ENCODE assay signal across 40 cellular contexts in the genomic region with DNA sequence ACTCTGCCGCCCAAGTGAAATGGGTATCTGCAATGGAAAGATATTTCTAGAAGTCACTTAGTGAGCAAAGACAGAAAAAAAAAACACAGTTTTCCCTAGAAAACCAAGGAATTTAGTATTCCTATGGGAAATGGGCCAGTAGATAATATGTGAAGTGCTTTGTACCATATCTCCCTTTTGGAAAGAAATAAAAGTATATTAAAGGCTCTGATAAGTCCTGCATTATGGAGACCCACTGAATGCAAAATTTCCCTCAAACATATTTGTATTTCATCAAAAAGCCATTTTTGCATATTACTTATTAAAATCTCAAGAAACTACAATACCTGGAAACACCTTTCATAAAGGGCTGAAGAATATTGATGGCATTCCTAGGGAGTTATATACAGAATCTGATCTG. TPM values are rescaled to one million over a fixed set of nuclear protein-coding genes. Genes with fewer than 3 reads are reported as not detected.
"Had no signal": no experiment of that assay in that cellular context is flagged by ENCODE, and none has a peak within 500 bp of the region (broad histone marks: within the 10 kb centered on the region; RNA-seq: fewer than 3 reads in every experiment).

No MANE protein-coding gene starts in this region.

- H3K9me3 Mint-ChIP-seq: activated naive CD4-positive, alpha-beta T cell treated with anti-CD3 and anti-CD28 coated beads for 36 hours; activated naive CD4-positive, alpha-beta T cell treated with anti-CD3 and anti-CD28 coated beads, Interleukin-2, amount 10 ng/mL, durations not matched to agents 7 days and 5 days; activated naive CD4-positive, alpha-beta T cell treated with anti-CD3 and anti-CD28 coated beads, Interleukin-2, amount 50 U/mL, for 24 hours; activated naive CD8-positive, alpha-beta T cell treated with anti-CD3 and anti-CD28 coated beads for 36 hours; activated naive CD8-positive, alpha-beta T cell treated with anti-CD3 and anti-CD28 coated beads, Interleukin-2, amount 50 U/mL, for 24 hours; activated T-cell treated with anti-CD3 and anti-CD28 coated beads, Interleukin-2, amount 50 U/mL, for 24 hours; activated T-cell treated with anti-CD3 and anti-CD28 coated beads, Interleukin-2, amount 50 U/mL, for 4 hours; activated T-helper 2 cell treated with anti-CD3 and anti-CD28 coated beads, Interferon-gamma antibody, Interleukin-2, Interleukin-4, amounts not matched to agents 10 μg/mL and 5 μg/mL and 100 μg/mL, durations not matched to agents 14 hours and 24 hours and 36 hours; brain; central memory CD8-positive, alpha-beta T cell had no signal

- H3K27ac ChIP-seq: adrenal gland, ascending aorta, body of pancreas, brain microvascular endothelial cell, breast epithelium, cardiac muscle cell had no signal

- DNase-seq: activated effector memory CD4-positive, alpha-beta T cell treated with anti-CD3 and anti-CD28 coated beads, Interleukin-2, amount 50 U/mL, for 16 hours; activated effector memory CD4-positive, alpha-beta T cell treated with Interleukin-2 at 50 U/mL for 16 hours; activated gamma-delta T cell; activated gamma-delta T cell treated with Interleukin-2 at 50 U/mL for 16 hours; activated naive CD4-positive, alpha-beta T cell; activated naive CD4-positive, alpha-beta T cell treated with anti-CD3 and anti-CD28 coated beads for 36 hours; activated naive CD4-positive, alpha-beta T cell treated with anti-CD3 and anti-CD28 coated beads, Interleukin-2, amount 10 ng/mL, durations not matched to agents 7 days and 5 days; activated naive CD4-positive, alpha-beta T cell treated with anti-CD3 and anti-CD28 coated beads, Interleukin-2, amount 50 U/mL, for 16 hours; activated naive CD4-positive, alpha-beta T cell treated with Interleukin-2 at 50 U/mL for 16 hours; activated naive CD8-positive, alpha-beta T cell treated with anti-CD3 and anti-CD28 coated beads for 36 hours; activated naive CD8-positive, alpha-beta T cell treated with anti-CD3 and anti-CD28 coated beads, Interleukin-2, amount 10 ng/mL, durations not matched to agents 7 days and 5 days; activated naive CD8-positive, alpha-beta T cell treated with anti-CD3 and anti-CD28 coated beads, Interleukin-2, amount 50 U/mL, for 24 hours; activated T-cell treated with anti-CD3 and anti-CD28 coated beads, Interleukin-2, amount 50 U/mL, for 24 hours; activated T-cell treated with anti-CD3 and anti-CD28 coated beads, Interleukin-2, amount 50 U/mL, for 4 hours; activated T-cell treated with anti-CD3 and anti-CD28 coated beads, Interleukin-2, amount 50 U/mL, for 48 hours; activated T-cell treated with anti-CD3 and anti-CD28 coated beads, Interleukin-2, amount 50 U/mL, for 72 hours; adrenal gland; amniotic stem cell; amygdala; anterior cingulate cortex; aorta; body of pancreas; brain microvascular endothelial cell; caudate nucleus; central memory CD4-positive, alpha-beta T cell; cerebellar nuclear complex had no signal

- H3K9me3 ChIP-seq: adrenal gland, ascending aorta, body of pancreas, breast epithelium had no signal

- H3K4me3 ChIP-seq: adrenal gland, ascending aorta, body of pancreas, breast epithelium, cardiac muscle cell had no signal

- H3K4me1 ChIP-seq: adrenal gland, ascending aorta, body of pancreas, breast epithelium had no signal

- H3K27ac Mint-ChIP-seq: activated naive CD4-positive, alpha-beta T cell treated with anti-CD3 and anti-CD28 coated beads for 36 hours; activated naive CD4-positive, alpha-beta T cell treated with anti-CD3 and anti-CD28 coated beads, Interleukin-2, amount 10 ng/mL, durations not matched to agents 7 days and 5 days; activated naive CD4-positive, alpha-beta T cell treated with anti-CD3 and anti-CD28 coated beads, Interleukin-2, amount 50 U/mL, for 24 hours; activated naive CD4-positive, alpha-beta T cell treated with anti-CD3 and anti-CD28 coated beads, Interleukin-2, amount 50 U/mL, for 72 hours; activated naive CD8-positive, alpha-beta T cell; activated naive CD8-positive, alpha-beta T cell treated with anti-CD3 and anti-CD28 coated beads for 36 hours; activated naive CD8-positive, alpha-beta T cell treated with anti-CD3 and anti-CD28 coated beads, Interleukin-2, amount 10 ng/mL, durations not matched to agents 7 days and 5 days; activated naive CD8-positive, alpha-beta T cell treated with anti-CD3 and anti-CD28 coated beads, Interleukin-2, amount 50 U/mL, for 24 hours; activated T-cell treated with anti-CD3 and anti-CD28 coated beads, Interleukin-2, amount 50 U/mL, for 24 hours; activated T-cell treated with anti-CD3 and anti-CD28 coated beads, Interleukin-2, amount 50 U/mL, for 72 hours; activated T-helper 1 cell treated with anti-CD3 and anti-CD28 coated beads, Interleukin-12 subunit alpha, Interleukin-12 subunit beta, Interleukin-2, Interleukin-4 antibody, amounts not matched to agents 30 ng/mL and 10 ng/mL and 1 ng/mL, durations not matched to agents 14 hours and 24 hours and 36 hours; activated T-helper 2 cell treated with anti-CD3 and anti-CD28 coated beads, Interferon-gamma antibody, Interleukin-2, Interleukin-4, amounts not matched to agents 10 μg/mL and 5 μg/mL and 100 μg/mL, durations not matched to agents 14 hours and 24 hours and 36 hours; brain had no signal

- H3K36me3 Mint-ChIP-seq: activated naive CD4-positive, alpha-beta T cell treated with anti-CD3 and anti-CD28 coated beads, Interleukin-2, amount 10 ng/mL, durations not matched to agents 7 days and 5 days; activated naive CD4-positive, alpha-beta T cell treated with anti-CD3 and anti-CD28 coated beads, Interleukin-2, amount 50 U/mL, for 24 hours; activated naive CD4-positive, alpha-beta T cell treated with anti-CD3 and anti-CD28 coated beads, Interleukin-2, amount 50 U/mL, for 72 hours; activated naive CD8-positive, alpha-beta T cell; activated naive CD8-positive, alpha-beta T cell treated with anti-CD3 and anti-CD28 coated beads for 36 hours; activated naive CD8-positive, alpha-beta T cell treated with anti-CD3 and anti-CD28 coated beads, Interleukin-2, amount 10 ng/mL, durations not matched to agents 7 days and 5 days; brain had no signal

- H3K36me3 ChIP-seq: adrenal gland, ascending aorta, brain microvascular endothelial cell, breast epithelium, cardiac muscle cell had no signal

- FAIRE-seq: astrocyte, bronchial epithelial cell had no signal

- H3K4me3 Mint-ChIP-seq: activated naive CD4-positive, alpha-beta T cell treated with anti-CD3 and anti-CD28 coated beads for 36 hours; activated naive CD4-positive, alpha-beta T cell treated with anti-CD3 and anti-CD28 coated beads, Interleukin-2, amount 10 ng/mL, durations not matched to agents 7 days and 5 days; activated naive CD4-positive, alpha-beta T cell treated with anti-CD3 and anti-CD28 coated beads, Interleukin-2, amount 50 U/mL, for 24 hours; activated naive CD8-positive, alpha-beta T cell; activated naive CD8-positive, alpha-beta T cell treated with anti-CD3 and anti-CD28 coated beads for 36 hours; activated naive CD8-positive, alpha-beta T cell treated with anti-CD3 and anti-CD28 coated beads, Interleukin-2, amount 10 ng/mL, durations not matched to agents 7 days and 5 days; activated naive CD8-positive, alpha-beta T cell treated with anti-CD3 and anti-CD28 coated beads, Interleukin-2, amount 50 U/mL, for 24 hours; activated T-cell treated with anti-CD3 and anti-CD28 coated beads, Interleukin-2, amount 50 U/mL, for 24 hours; activated T-cell treated with anti-CD3 and anti-CD28 coated beads, Interleukin-2, amount 50 U/mL, for 4 hours; activated T-cell treated with anti-CD3 and anti-CD28 coated beads, Interleukin-2, amount 50 U/mL, for 72 hours; activated T-helper 1 cell treated with anti-CD3 and anti-CD28 coated beads, Interleukin-12 subunit alpha, Interleukin-12 subunit beta, Interleukin-2, Interleukin-4 antibody, amounts not matched to agents 30 ng/mL and 10 ng/mL and 1 ng/mL, durations not matched to agents 14 hours and 24 hours and 36 hours; brain; central memory CD8-positive, alpha-beta T cell had no signal

- H3K27me3 ChIP-seq: adrenal gland, ascending aorta, body of pancreas, brain microvascular endothelial cell, breast epithelium had no signal

- H3K4me1 Mint-ChIP-seq: activated naive CD4-positive, alpha-beta T cell treated with anti-CD3 and anti-CD28 coated beads, Interleukin-2, amount 10 ng/mL, durations not matched to agents 7 days and 5 days; activated naive CD4-positive, alpha-beta T cell treated with anti-CD3 and anti-CD28 coated beads, Interleukin-2, amount 50 U/mL, for 24 hours; activated naive CD8-positive, alpha-beta T cell treated with anti-CD3 and anti-CD28 coated beads for 36 hours; activated naive CD8-positive, alpha-beta T cell treated with anti-CD3 and anti-CD28 coated beads, Interleukin-2, amount 10 ng/mL, durations not matched to agents 7 days and 5 days; activated naive CD8-positive, alpha-beta T cell treated with anti-CD3 and anti-CD28 coated beads, Interleukin-2, amount 50 U/mL, for 24 hours; brain; central memory CD8-positive, alpha-beta T cell had no signal

- ATAC-seq: activated naive CD4-positive, alpha-beta T cell treated with anti-CD3 and anti-CD28 coated beads, Interleukin-2, amount 50 U/mL, for 72 hours; activated naive CD8-positive, alpha-beta T cell treated with anti-CD3 and anti-CD28 coated beads, Interleukin-2, amount 50 U/mL, for 24 hours; activated T-cell treated with anti-CD3 and anti-CD28 coated beads, Interleukin-2, amount 50 U/mL, for 4 hours; activated T-cell treated with anti-CD3 and anti-CD28 coated beads, Interleukin-2, amount 50 U/mL, for 72 hours; body of pancreas had no signal

RNA-seq across cellular contexts. Expression of a gene that starts 51.6 kb away (rescaled TPM):
- total RNA-seq: activated naive CD4-positive, alpha-beta T cell treated with anti-CD3 and anti-CD28 coated beads for 36 hours; activated naive CD4-positive, alpha-beta T cell treated with anti-CD3 and anti-CD28 coated beads, Interleukin-2, amount 50 U/mL, for 72 hours; activated naive CD8-positive, alpha-beta T cell treated with anti-CD3 and anti-CD28 coated beads, Interleukin-2, amount 10 ng/mL, durations not matched to agents 7 days and 5 days; activated T-cell treated with anti-CD3 and anti-CD28 coated beads, Interleukin-2, amount 50 U/mL, for 4 hours; activated T-helper 1 cell treated with anti-CD3 and anti-CD28 coated beads, Interleukin-12 subunit alpha, Interleukin-12 subunit beta, Interleukin-2, Interleukin-4 antibody, amounts not matched to agents 30 ng/mL and 10 ng/mL and 1 ng/mL, durations not matched to agents 14 hours and 24 hours and 36 hours; activated T-helper 2 cell treated with anti-CD3 and anti-CD28 coated beads, Interferon-gamma antibody, Interleukin-2, Interleukin-4, amounts not matched to agents 10 μg/mL and 5 μg/mL and 100 μg/mL, durations not matched to agents 14 hours and 24 hours and 36 hours; aorta; ascending aorta; astrocyte; body of pancreas; bronchial epithelial cell; cardiac muscle cell; cardiac septum; chondrocyte had no signal
